In genomic region chrX:49040376-49040955, GRCh38 we compare ENCODE assay signal across 8 cellular contexts. TPM values are rescaled to one million over a fixed set of nuclear protein-coding genes. Genes with fewer than 3 reads are reported as not detected.
DNase-seq lines count a peak whose midpoint lies in the region; ATAC-seq and TF ChIP-seq lines count a peak whose summit lies in the region.

No MANE protein-coding gene starts in this region.

- no peak for TF ChIP-seq CTCF in Calu3 (IDR thresholded peaks at IDR 0.05; ENCODE audit: unreplicated experiment)
- TF ChIP-seq CTCF in esophagus muscularis mucosa (IDR thresholded peaks at IDR 0.05) = no peak
- no peak for TF ChIP-seq CTCF in progenitor cell of endocrine pancreas (IDR thresholded peaks at IDR 0.05; ENCODE audit: unreplicated experiment)

- no peak for TF ChIP-seq EP300 in esophagus muscularis mucosa (IDR thresholded peaks at IDR 0.05)

- intact Hi-C loops in Calu3 (cut with micrococcal nuclease; ENCODE audit: unreplicated experiment) = loop anchor here (2.0 to 10.0 kb wide), 4 partner anchors 38 to 236 kb away; partner anchors contain the start of genes GRIPAP1, HDAC6, KCND1 and PIM2
- intact Hi-C loops in esophagus muscularis mucosa (cut with DNase I) = no loop called here

- peak overlapping the region; percentile 63 to 90 (median 84) for H3K4me3 ChIP-seq in esophagus muscularis mucosa

- peaks cover 13 to 45% (median 29%) of the 10 kb centered on the region in 4 donors for H3K4me1 ChIP-seq in esophagus muscularis mucosa

- H3K4me3 Mint-ChIP-seq in Calu3 (ENCODE audit: low read depth, unreplicated experiment) = peak overlapping the region; percentile 52
- peak overlapping the region; percentile 87 for H3K4me3 Mint-ChIP-seq in progenitor cell of endocrine pancreas (ENCODE audit: low read depth)

- H3K4me1 Mint-ChIP-seq in Calu3 (ENCODE audit: low read depth, unreplicated experiment) = peaks cover 36% of the 10 kb centered on the region
- peaks cover 18% of the 10 kb centered on the region for H3K4me1 Mint-ChIP-seq in progenitor cell of endocrine pancreas (ENCODE audit: low read depth)

- H3K36me3 Mint-ChIP-seq in Calu3 (ENCODE audit: insufficient read depth, unreplicated experiment) (peaks cover 65% of the 10 kb centered on the region), progenitor cell of endocrine pancreas (ENCODE audit: insufficient read depth) (peaks cover 9% of the 10 kb centered on the region)

- BruUV-seq in Calu3 (replicated peaks; lab: Mats Ljungman, UMichigan) = no TSS peak

- H3K36me3 ChIP-seq in esophagus muscularis mucosa = peaks cover 23 to 41% (median 37%) of the 10 kb centered on the region in 4 donors

- ATAC-seq in HG03520 (IDR thresholded peaks at IDR 0.05; ENCODE audit: unreplicated experiment) = no peak

- H3K27ac ChIP-seq in esophagus muscularis mucosa (replicated peaks in 1 of 4) = peak overlapping the region; percentile 94 to 99 (median 98)

- CTCF ChIA-PET in Calu3 (lab: Charles Lee) = interaction anchor here (0.7 to 1.0 kb wide), 2 partner anchors 38 to 837 kb away, joined by 3 to 5 read pairs; partner anchors contain the start of gene GRIPAP1

- no peaks in the 10 kb centered on the region for H3K27me3 ChIP-seq in esophagus muscularis mucosa

- no peaks in the 10 kb centered on the region for H3K27me3 Mint-ChIP-seq in Calu3 (ENCODE audit: unreplicated experiment)
- no peaks in the 10 kb centered on the region for H3K27me3 Mint-ChIP-seq in progenitor cell of endocrine pancreas

- no peak for DNase-seq in Calu3
- peak; percentile 59 for DNase-seq in RKO (ENCODE audit: low spot score)
- DNase-seq in esophagus muscularis mucosa (ENCODE audit: extremely low spot score) = no peak
- no peak for DNase-seq in progenitor cell of endocrine pancreas (ENCODE audit: low spot score, unreplicated experiment)
- DNase-seq in NCI-H2107 treated with DMSO at 0.1 percent for 48 hours (lab: John Stamatoyannopoulos, UW; ENCODE audit: unreplicated experiment) = no peak
- no peak for DNase-seq in COLO668 (lab: John Stamatoyannopoulos, UW; ENCODE audit: unreplicated experiment)
- no peak for DNase-seq in HPDE6-E6E7 (ENCODE audit: extremely low spot score)

- H3K9me3 Mint-ChIP-seq in Calu3 (ENCODE audit: low read depth, unreplicated experiment) (no peaks in the 10 kb centered on the region), progenitor cell of endocrine pancreas (ENCODE audit: low read depth) (peaks cover 7% of the 10 kb centered on the region)

- H3K27ac Mint-ChIP-seq in Calu3 (ENCODE audit: unreplicated experiment) = peak overlapping the region; percentile 72
- peak overlapping the region; percentile 97 for H3K27ac Mint-ChIP-seq in progenitor cell of endocrine pancreas

- TF ChIP-seq POLR2A in esophagus muscularis mucosa (IDR thresholded peaks at IDR 0.05; ENCODE audit: low read depth) = no peak

- WGBS in esophagus muscularis mucosa = 25% methylated on average over 7 of the region's 7 CpGs

- no peaks in the 10 kb centered on the region for H3K9me3 ChIP-seq in esophagus muscularis mucosa

RNA-seq across cellular contexts. Expression of gene TFE3, which starts 2.7 kb away (rescaled TPM):
- 32.2 and 35.1 TPM in 2 replicates for total RNA-seq in Calu3 (2022)
- total RNA-seq in esophagus muscularis mucosa = 100 to 1,000 TPM in 3 of 4 donors, 10 to 100 TPM in 1; 99.9 to 181 (median 150) TPM
- total RNA-seq in progenitor cell of endocrine pancreas = 39.7 and 40.8 TPM in 2 replicates

RNA-seq across cellular contexts. Expression of gene CCDC120, which starts 18.3 kb away (rescaled TPM):
- 30.8 and 39.0 TPM in 2 replicates for total RNA-seq in Calu3 (2022)
- 1 to 10 TPM; 1.2 to 5.1 (median 2.9) TPM for total RNA-seq in esophagus muscularis mucosa
- total RNA-seq in progenitor cell of endocrine pancreas = 27.1 and 27.9 TPM in 2 replicates

RNA-seq across cellular contexts. Expression of gene PRAF2, which starts 33.3 kb away (rescaled TPM):
- total RNA-seq in Calu3 (2022) (11.5 and 16.1 TPM in 2 replicates), esophagus muscularis mucosa (10 to 100 TPM; 15.9 to 26.6 (median 23.8) TPM), progenitor cell of endocrine pancreas (22.6 and 24.1 TPM in 2 replicates)

RNA-seq across cellular contexts. Expression of gene GRIPAP1, which starts 38.4 kb away (rescaled TPM):
- total RNA-seq in Calu3 (2022) (92.8 and 97.8 TPM in 2 replicates), esophagus muscularis mucosa (10 to 100 TPM; 24.7 to 36.4 (median 33.7) TPM), progenitor cell of endocrine pancreas (89.9 and 98.4 TPM in 2 replicates)

RNA-seq across cellular contexts. Expression of gene WDR45, which starts 39.2 kb away (rescaled TPM):
- 42.7 and 59.3 TPM in 2 replicates for total RNA-seq in Calu3 (2022)
- total RNA-seq in esophagus muscularis mucosa = 10 to 100 TPM; 68.1 to 77.9 (median 72.7) TPM
- total RNA-seq in progenitor cell of endocrine pancreas = 44.9 and 55.0 TPM in 2 replicates
